In the genomic region with DNA sequence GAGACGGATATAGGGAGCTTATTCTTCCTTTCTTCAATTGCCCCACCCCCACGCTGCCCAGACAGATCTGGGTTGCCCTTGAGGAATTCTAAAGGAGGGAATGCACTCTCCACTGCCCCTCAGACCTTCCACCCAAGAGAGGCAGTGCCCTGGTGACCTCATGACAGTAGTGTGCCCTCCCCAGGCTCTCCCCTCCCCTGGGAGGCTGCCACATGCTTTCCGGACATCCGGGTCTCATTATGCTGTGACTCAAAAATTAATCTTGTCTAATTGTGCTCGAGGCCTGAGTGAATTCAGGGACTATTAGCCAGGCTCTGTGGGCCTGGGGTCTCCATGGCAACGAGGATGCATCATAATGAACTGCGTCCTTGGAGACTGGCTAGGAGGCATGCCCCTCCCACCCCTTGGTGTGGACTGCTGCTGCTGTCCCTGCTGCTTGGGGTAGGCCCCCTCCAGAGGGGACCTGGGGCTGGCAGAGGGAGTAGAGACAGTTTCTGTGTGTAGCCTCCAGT, we compare ENCODE assay signal across 11 cellular contexts. TPM values are rescaled to one million over a fixed set of nuclear protein-coding genes. Genes with fewer than 3 reads are reported as not detected.
A peak's percentile ranks its signal among the peaks of the same experiment; 100 is the strongest.
DNase-seq lines count a peak whose midpoint lies in the region; TF ChIP-seq lines count a peak whose summit lies in the region.
"Had no signal": no experiment of that assay in that cellular context is flagged by ENCODE, and none has a peak within 500 bp of the region (broad histone marks: within the 10 kb centered on the region; RNA-seq: fewer than 3 reads in every experiment).

No MANE protein-coding gene starts in this region.

- H3K4me3 Mint-ChIP-seq in CD8-positive, alpha-beta memory T cell = no peak overlapping the region
- H3K4me3 Mint-ChIP-seq: activated naive CD4-positive, alpha-beta T cell treated with anti-CD3 and anti-CD28 coated beads, Interleukin-2, amount 50 U/mL, for 24 hours had no signal

- H3K4me3 ChIP-seq in fibroblast of mammary gland (ENCODE audit: control insufficient read depth, low read depth, low read length) = no peak overlapping the region
- H3K4me3 ChIP-seq in sigmoid colon = no peak overlapping the region
- H3K4me3 ChIP-seq in CD8-positive, alpha-beta memory T cell (ENCODE audit: low read length) = no peak overlapping the region
- H3K4me3 ChIP-seq: right lobe of liver had no signal

- intact Hi-C loops in sigmoid colon (cut with DNase I) = no loop called here

- no peak for TF ChIP-seq POLR2A in sigmoid colon (IDR thresholded peaks at IDR 0.05)

- CTCF ChIA-PET in CD8-positive, alpha-beta memory T cell (lab: Charles Lee) = no interaction called here

- H3K36me3 Mint-ChIP-seq in CD8-positive, alpha-beta memory T cell = no peaks in the 10 kb centered on the region
- H3K36me3 Mint-ChIP-seq: activated naive CD4-positive, alpha-beta T cell treated with anti-CD3 and anti-CD28 coated beads, Interleukin-2, amount 50 U/mL, for 24 hours had no signal

- no peaks in the 10 kb centered on the region for H3K9me3 Mint-ChIP-seq in CD8-positive, alpha-beta memory T cell
- H3K9me3 Mint-ChIP-seq: activated naive CD4-positive, alpha-beta T cell treated with anti-CD3 and anti-CD28 coated beads, Interleukin-2, amount 50 U/mL, for 24 hours had no signal

- TF ChIP-seq EP300 in sigmoid colon (IDR thresholded peaks at IDR 0.05) = no peak

- no peak overlapping the region for H3K27ac Mint-ChIP-seq in CD8-positive, alpha-beta memory T cell
- H3K27ac Mint-ChIP-seq: activated naive CD4-positive, alpha-beta T cell treated with anti-CD3 and anti-CD28 coated beads, Interleukin-2, amount 50 U/mL, for 24 hours had no signal

- no peak for TF ChIP-seq CTCF in fibroblast of mammary gland (conservative IDR thresholded peaks at IDR 0.05; ENCODE audit: control insufficient read depth, insufficient read depth, low read depth, low read length)
- TF ChIP-seq CTCF in sigmoid colon (IDR thresholded peaks at IDR 0.05) = no peak

- WGBS in sigmoid colon, 2 donors = 54 to 75% methylated on average over 7 of the region's 7 CpGs

- peaks cover 12 to 42% of the 10 kb centered on the region in 2 donors for H3K27me3 Mint-ChIP-seq in CD8-positive, alpha-beta memory T cell
- H3K27me3 Mint-ChIP-seq: activated naive CD4-positive, alpha-beta T cell treated with anti-CD3 and anti-CD28 coated beads, Interleukin-2, amount 50 U/mL, for 24 hours had no signal

- H3K36me3 ChIP-seq in sigmoid colon = no peaks in the 10 kb centered on the region
- H3K36me3 ChIP-seq in CD8-positive, alpha-beta memory T cell (ENCODE audit: insufficient read depth, low read length) = no peaks in the 10 kb centered on the region
- H3K36me3 ChIP-seq: right lobe of liver had no signal

- no peaks in the 10 kb centered on the region for H3K9me3 ChIP-seq in sigmoid colon
- no peaks in the 10 kb centered on the region for H3K9me3 ChIP-seq in CD8-positive, alpha-beta memory T cell (ENCODE audit: low read length)
- H3K9me3 ChIP-seq: right lobe of liver had no signal

- POLR2A ChIA-PET in CD8-positive, alpha-beta memory T cell (lab: Charles Lee) = no interaction called here

- no peaks in the 10 kb centered on the region for H3K4me1 Mint-ChIP-seq in CD8-positive, alpha-beta memory T cell
- H3K4me1 Mint-ChIP-seq: activated naive CD4-positive, alpha-beta T cell treated with anti-CD3 and anti-CD28 coated beads, Interleukin-2, amount 50 U/mL, for 24 hours had no signal

- H3K27ac ChIP-seq in sigmoid colon = peak overlapping the region in 3 of 4 donors; percentile 5 to 56 (median 9)
- no peak overlapping the region for H3K27ac ChIP-seq in CD8-positive, alpha-beta memory T cell (ENCODE audit: low read depth, low read length)
- H3K27ac ChIP-seq: right lobe of liver had no signal

- DNase-seq in GOT3 (lab: John Stamatoyannopoulos, UW) (peak; percentile 43), NCI-H82 (lab: John Stamatoyannopoulos, UW) (peak; percentile 95), fibroblast of mammary gland (ENCODE audit: low read depth) (peak; percentile 85), sigmoid colon (no peak), Kasumi-1 (lab: John Stamatoyannopoulos, UW) (no peak), NCI-H2107 (lab: John Stamatoyannopoulos, UW) (no peak), NCI-H2029 (lab: John Stamatoyannopoulos, UW) (no peak)
- no peak for DNase-seq in CD8-positive, alpha-beta memory T cell
- DNase-seq: T-helper 2 cell had no signal

- H3K27me3 ChIP-seq in sigmoid colon = no peaks in the 10 kb centered on the region
- no peaks in the 10 kb centered on the region for H3K27me3 ChIP-seq in CD8-positive, alpha-beta memory T cell (ENCODE audit: insufficient read depth, low read length, poor library complexity, severe bottlenecking)
- H3K27me3 ChIP-seq: right lobe of liver had no signal

- peaks cover 0 to 23% (median 11%) of the 10 kb centered on the region in 4 donors for H3K4me1 ChIP-seq in sigmoid colon
- no peaks in the 10 kb centered on the region for H3K4me1 ChIP-seq in CD8-positive, alpha-beta memory T cell (ENCODE audit: insufficient read depth, low read length)
- H3K4me1 ChIP-seq: right lobe of liver had no signal

RNA-seq across cellular contexts. Expression of a gene that starts 20.8 kb away (rescaled TPM):
- 1 to 10 TPM; 3.1 to 3.9 (median 3.8) TPM for total RNA-seq in sigmoid colon
- 1 to 10 TPM in 2 of 3 donors, under 1 TPM in 1; 0.46 to 2.5 (median 1.2) TPM for polyA plus RNA-seq in sigmoid colon
- total RNA-seq in CD8-positive, alpha-beta memory T cell = not detected
- polyA plus RNA-seq in CD8-positive, alpha-beta memory T cell = not detected

Comparison
In these comparisons a context has a peak if more than half of its experiments do, and no peak if none do; other contexts are left out.
1. DNase-seq: peak in GOT3 (single experiment), NCI-H82 (single experiment) and fibroblast of mammary gland (single experiment); none in sigmoid colon (single experiment), Kasumi-1 (0 of 2), CD8-positive, alpha-beta memory T cell (0 of 5), NCI-H2107 (single experiment) and NCI-H2029 (single experiment).
2. RNA of a gene that starts 20.8 kb away (total RNA-seq): 3.1 to 3.9 TPM in sigmoid colon; not detected in CD8-positive, alpha-beta memory T cell; every median in the first group is over 4 times any median in the second.